Comparison of ENCODE assay signal across 11 cellular contexts in genomic region chr2:133568598-133568997, GRCh38. TPM values are rescaled to one million over a fixed set of nuclear protein-coding genes. Genes with fewer than 3 reads are reported as not detected.
DNase-seq lines count a peak whose midpoint lies in the region; ATAC-seq and TF ChIP-seq lines count a peak whose summit lies in the region.
"Had no signal": no experiment of that assay in that cellular context is flagged by ENCODE, and none has a peak within 500 bp of the region (broad histone marks: within the 10 kb centered on the region; RNA-seq: fewer than 3 reads in every experiment).

No MANE protein-coding gene starts in this region.

- TF ChIP-seq EP300 in upper lobe of left lung (IDR thresholded peaks at IDR 0.05), result no peak

- no peak for DNase-seq in heart right ventricle
- no peak for DNase-seq in left ventricle myocardium superior
- peak; percentile 58 for DNase-seq in epithelial cell of esophagus (ENCODE audit: low read depth)
- DNase-seq in upper lobe of left lung, result no peak
- DNase-seq in NK-92 (lab: John Stamatoyannopoulos, UW; ENCODE audit: unreplicated experiment), result no peak
- no peak for DNase-seq in GF-D8 (lab: John Stamatoyannopoulos, UW)
- no peak for DNase-seq in AG08396 (ENCODE audit: low spot score)
- DNase-seq: activated T-cell treated with anti-CD3 and anti-CD28 coated beads for 4 hours, aorta had no signal

- peak overlapping the region in 1 of 2 donors; percentile 59 for H3K9ac ChIP-seq in mucosa of rectum (ENCODE audit: low read depth in 1 of 2, low read length in 2 of 2)

- no peak for TF ChIP-seq POLR2A in upper lobe of left lung (IDR thresholded peaks at IDR 0.05)

- no peak for TF ChIP-seq CTCF in heart right ventricle (IDR thresholded peaks at IDR 0.05)
- TF ChIP-seq CTCF in epithelial cell of esophagus (IDR thresholded peaks at IDR 0.05; ENCODE audit: insufficient read depth, low read depth, low read length, missing control alignments), result no peak
- TF ChIP-seq CTCF in upper lobe of left lung (IDR thresholded peaks at IDR 0.05), result no peak

- H3K4me1 ChIP-seq in heart right ventricle (peaks cover 0 to 31% (median 15%) of the 10 kb centered on the region in 9 donors), mucosa of rectum (ENCODE audit: control insufficient read depth in 2 of 2, insufficient read depth in 2 of 2, low read length in 2 of 2) (peaks cover 0 to 10% of the 10 kb centered on the region in 2 donors), upper lobe of left lung (peaks cover 7 to 12% (median 11%) of the 10 kb centered on the region in 4 donors)

- H3K36me3 ChIP-seq in heart right ventricle (no peaks in the 10 kb centered on the region), mucosa of rectum (ENCODE audit: control insufficient read depth in 2 of 2, insufficient read depth in 2 of 2, low read length in 2 of 2) (no peaks in the 10 kb centered on the region), upper lobe of left lung (no peaks in the 10 kb centered on the region)
- H3K36me3 ChIP-seq: pancreas had no signal

- ATAC-seq in heart right ventricle (no peak), left ventricle myocardium superior (no peak), upper lobe of left lung (ENCODE audit: low FRiP score in 2 of 2) (no peak)

- WGBS in heart right ventricle, 2 donors, result 37 to 38% methylated on average over 5 of the region's 5 CpGs
- 31 to 40% methylated on average over 5 of the region's 5 CpGs for WGBS in upper lobe of left lung, 2 donors

- H3K9me3 ChIP-seq in heart right ventricle (no peaks in the 10 kb centered on the region), mucosa of rectum (ENCODE audit: control insufficient read depth in 2 of 2, low read length in 2 of 2) (no peaks in the 10 kb centered on the region), upper lobe of left lung (no peaks in the 10 kb centered on the region)
- H3K9me3 ChIP-seq: pancreas had no signal

- peak overlapping the region in 7 of 10 donors; percentile 23 to 79 (median 71) for H3K27ac ChIP-seq in heart right ventricle
- H3K27ac ChIP-seq in mucosa of rectum (ENCODE audit: low read depth in 2 of 2, low read length in 2 of 2), result peak overlapping the region; percentile 16 to 56
- peak overlapping the region in 1 of 4 donors; percentile 40 for H3K27ac ChIP-seq in upper lobe of left lung
- H3K27ac ChIP-seq: pancreas had no signal

- intact Hi-C loops in heart right ventricle (cut with DNase I), result loop anchor here in 8 of 10 donors (5.0 to 10.0 kb wide), 9 partner anchors 106 to 1024 kb away; no protein-coding TSS in a partner anchor
- intact Hi-C loops in left ventricle myocardium superior (cut with micrococcal nuclease), result loop anchor here (5.0 to 10.0 kb wide), 2 partner anchors 144 to 204 kb away; no protein-coding TSS in a partner anchor

- peak overlapping the region in 9 of 10 donors; percentile 12 to 53 (median 45) for H3K4me3 ChIP-seq in heart right ventricle
- peak overlapping the region; percentile 36 for H3K4me3 ChIP-seq in epithelial cell of esophagus (ENCODE audit: low read length)
- H3K4me3 ChIP-seq in mucosa of rectum (ENCODE audit: low read length in 2 of 2), result peak overlapping the region; percentile 33 to 53
- H3K4me3 ChIP-seq in upper lobe of left lung, result peak overlapping the region in 3 of 4 donors; percentile 9 to 40 (median 40)

- H3K27me3 ChIP-seq in heart right ventricle, result peaks cover 0 to 9% (median 0%) of the 10 kb centered on the region in 7 donors
- no peaks in the 10 kb centered on the region for H3K27me3 ChIP-seq in mucosa of rectum (ENCODE audit: control insufficient read depth in 2 of 2, insufficient read depth in 2 of 2, low read length in 2 of 2)
- H3K27me3 ChIP-seq in upper lobe of left lung, result no peaks in the 10 kb centered on the region
- H3K27me3 ChIP-seq: pancreas had no signal

RNA-seq across cellular contexts. Expression of gene NCKAP5, which starts 0.3 kb away (rescaled TPM):
- total RNA-seq in heart right ventricle, result 10 to 100 TPM in 2 of 10 donors, 1 to 10 TPM in 8; 4.3 to 11.7 (median 6.6) TPM
- 1 to 10 TPM in 1 of 2 donors, under 1 TPM in 1; 0.57 to 5.5 TPM for polyA plus RNA-seq in heart right ventricle
- total RNA-seq in left ventricle myocardium superior, result 2.8 TPM
- total RNA-seq in upper lobe of left lung, result 10 to 100 TPM; 22.1 to 51.1 (median 41.4) TPM
